ENCODE assay signal across 9 cellular contexts in the genomic region with DNA sequence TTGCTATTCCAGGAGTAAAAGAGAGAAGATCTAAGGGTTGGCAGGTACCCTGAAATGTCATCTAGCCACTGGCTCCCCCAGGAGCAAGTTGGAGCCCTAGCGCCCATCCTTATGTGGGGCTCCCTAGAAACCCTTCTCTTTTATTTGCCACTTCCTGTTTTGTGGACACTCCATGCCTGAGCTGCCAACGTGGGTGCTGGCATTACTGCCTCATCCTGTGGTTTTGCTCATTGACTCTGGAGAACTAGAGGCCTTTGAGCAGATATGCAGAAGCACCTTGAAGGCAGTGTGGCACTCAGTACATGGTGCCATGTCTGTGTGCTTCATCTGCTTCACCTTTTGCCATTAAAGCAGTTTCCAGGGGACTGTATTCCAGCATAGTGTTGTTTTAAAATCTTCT. TPM values are rescaled to one million over a fixed set of nuclear protein-coding genes. Genes with fewer than 3 reads are reported as not detected.
DNase-seq lines count a peak whose midpoint lies in the region; ATAC-seq lines count a peak whose summit lies in the region.
"Had no signal": no experiment of that assay in that cellular context is flagged by ENCODE, and none has a peak within 500 bp of the region (broad histone marks: within the 10 kb centered on the region; RNA-seq: fewer than 3 reads in every experiment).

No MANE protein-coding gene starts in this region.

- ATAC-seq in esophagus mucosa: peak; percentile 4
- ATAC-seq in GM21360 (IDR thresholded peaks at IDR 0.05; ENCODE audit: unreplicated experiment): no peak
- ATAC-seq in HG03108 (IDR thresholded peaks at IDR 0.05; ENCODE audit: unreplicated experiment): no peak
- no peak for ATAC-seq in HG02588 (IDR thresholded peaks at IDR 0.05; ENCODE audit: unreplicated experiment)

- H3K27ac Mint-ChIP-seq in activated CD4-positive, alpha-beta T cell treated with anti-CD3 and anti-CD28 coated beads, Interleukin-2, amount 10 ng/mL, durations not matched to agents 24 days and 14 days: peak overlapping the region; percentile 94
- H3K27ac Mint-ChIP-seq in stimulated activated naive CD8-positive, alpha-beta T cell treated with anti-CD3 and anti-CD28 coated beads, Interleukin-15, Interleukin-2, amounts not matched to agents 100 ng/mL and 50 ng/mL, for 24 hours: peak overlapping the region; percentile 100

- intact Hi-C loops in activated CD4-positive, alpha-beta T cell treated with anti-CD3 and anti-CD28 coated beads, Interleukin-2, amount 10 ng/mL, durations not matched to agents 24 days and 14 days (cut with micrococcal nuclease): loop anchor here (5.0 kb wide), 3 partner anchors 288 to 808 kb away; no protein-coding TSS in a partner anchor

- peaks cover 3% of the 10 kb centered on the region for H3K9me3 Mint-ChIP-seq in activated CD4-positive, alpha-beta T cell treated with anti-CD3 and anti-CD28 coated beads, Interleukin-2, amount 10 ng/mL, durations not matched to agents 24 days and 14 days
- no peaks in the 10 kb centered on the region for H3K9me3 Mint-ChIP-seq in stimulated activated naive CD8-positive, alpha-beta T cell treated with anti-CD3 and anti-CD28 coated beads, Interleukin-15, Interleukin-2, amounts not matched to agents 100 ng/mL and 50 ng/mL, for 24 hours
- H3K9me3 Mint-ChIP-seq: brain had no signal

- no peaks in the 10 kb centered on the region for H3K27me3 Mint-ChIP-seq in activated CD4-positive, alpha-beta T cell treated with anti-CD3 and anti-CD28 coated beads, Interleukin-2, amount 10 ng/mL, durations not matched to agents 24 days and 14 days
- no peaks in the 10 kb centered on the region for H3K27me3 Mint-ChIP-seq in stimulated activated naive CD8-positive, alpha-beta T cell treated with anti-CD3 and anti-CD28 coated beads, Interleukin-15, Interleukin-2, amounts not matched to agents 100 ng/mL and 50 ng/mL, for 24 hours
- H3K27me3 Mint-ChIP-seq: brain had no signal

- peaks cover 76% of the 10 kb centered on the region for H3K36me3 Mint-ChIP-seq in activated CD4-positive, alpha-beta T cell treated with anti-CD3 and anti-CD28 coated beads, Interleukin-2, amount 10 ng/mL, durations not matched to agents 24 days and 14 days (ENCODE audit: low read depth)
- H3K36me3 Mint-ChIP-seq in stimulated activated naive CD8-positive, alpha-beta T cell treated with anti-CD3 and anti-CD28 coated beads, Interleukin-15, Interleukin-2, amounts not matched to agents 100 ng/mL and 50 ng/mL, for 24 hours (ENCODE audit: low read depth): peaks cover 90% of the 10 kb centered on the region

- DNase-seq in activated CD4-positive, alpha-beta T cell treated with anti-CD3 and anti-CD28 coated beads, Interleukin-2, amount 10 ng/mL, durations not matched to agents 24 days and 14 days: peak; percentile 78
- no peak for DNase-seq in activated CD4-positive, alpha-beta T cell treated with anti-CD3 and anti-CD28 coated beads, Interleukin-2, amount 50 U/mL, for 4 hours
- peak; percentile 46 for DNase-seq in SKM-1 (lab: John Stamatoyannopoulos, UW; ENCODE audit: unreplicated experiment)

- H3K4me3 Mint-ChIP-seq in activated CD4-positive, alpha-beta T cell treated with anti-CD3 and anti-CD28 coated beads, Interleukin-2, amount 10 ng/mL, durations not matched to agents 24 days and 14 days: peak overlapping the region; percentile 79
- H3K4me3 Mint-ChIP-seq in stimulated activated naive CD8-positive, alpha-beta T cell treated with anti-CD3 and anti-CD28 coated beads, Interleukin-15, Interleukin-2, amounts not matched to agents 100 ng/mL and 50 ng/mL, for 24 hours: peak overlapping the region; percentile 64

- H3K4me1 Mint-ChIP-seq in activated CD4-positive, alpha-beta T cell treated with anti-CD3 and anti-CD28 coated beads, Interleukin-2, amount 10 ng/mL, durations not matched to agents 24 days and 14 days: peaks cover 85% of the 10 kb centered on the region
- peaks cover 93% of the 10 kb centered on the region for H3K4me1 Mint-ChIP-seq in stimulated activated naive CD8-positive, alpha-beta T cell treated with anti-CD3 and anti-CD28 coated beads, Interleukin-15, Interleukin-2, amounts not matched to agents 100 ng/mL and 50 ng/mL, for 24 hours (ENCODE audit: low read depth)

RNA-seq across cellular contexts. Expression of gene EDEM1, which starts 8.1 kb away (rescaled TPM):
- total RNA-seq in activated CD4-positive, alpha-beta T cell treated with anti-CD3 and anti-CD28 coated beads, Interleukin-2, amount 10 ng/mL, durations not matched to agents 24 days and 14 days: 167 and 168 TPM in 2 replicates
- 37.3 TPM for total RNA-seq in esophagus mucosa

Comparison
In these comparisons a context has a peak if more than half of its experiments do, and no peak if none do; other contexts are left out.
1. DNase-seq: peak in activated CD4-positive, alpha-beta T cell treated with anti-CD3 and anti-CD28 coated beads, Interleukin-2, amount 10 ng/mL, durations not matched to agents 24 days and 14 days (single experiment) and SKM-1 (single experiment); none in activated CD4-positive, alpha-beta T cell treated with anti-CD3 and anti-CD28 coated beads, Interleukin-2, amount 50 U/mL, for 4 hours (0 of 2).